Comparison of ENCODE assay signal across 33 cellular contexts in the genomic region with DNA sequence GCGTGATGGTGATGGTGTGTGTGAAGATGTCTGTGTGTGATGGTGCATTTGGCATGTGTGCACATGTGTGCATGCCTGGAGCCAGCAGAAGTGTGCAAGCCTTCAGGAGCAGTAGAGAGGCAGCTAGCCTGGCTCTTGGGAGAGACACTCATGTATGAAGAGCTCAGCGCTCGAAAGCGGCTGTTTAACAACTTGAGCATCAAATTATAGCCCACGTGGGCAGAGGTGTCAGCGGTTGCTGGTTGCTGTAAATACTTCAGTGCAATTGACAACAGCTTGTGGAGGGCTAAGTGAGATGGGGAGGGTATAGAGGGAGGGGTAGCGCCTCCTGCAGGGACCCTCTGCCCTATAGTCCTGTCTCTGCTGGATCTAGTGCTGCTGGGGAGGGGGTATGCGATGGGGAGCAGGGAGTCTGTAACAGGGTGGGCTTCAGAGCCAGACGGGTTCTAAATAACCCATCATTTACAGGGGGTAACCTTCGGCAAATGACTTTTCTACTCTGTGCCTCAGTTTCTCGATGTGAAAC. TPM values are rescaled to one million over a fixed set of nuclear protein-coding genes. Genes with fewer than 3 reads are reported as not detected.
DNase-seq lines count a peak whose midpoint lies in the region; ATAC-seq and TF ChIP-seq lines count a peak whose summit lies in the region.
"Had no signal": no experiment of that assay in that cellular context is flagged by ENCODE, and none has a peak within 500 bp of the region (broad histone marks: within the 10 kb centered on the region; RNA-seq: fewer than 3 reads in every experiment).

No MANE protein-coding gene starts in this region.

- DNase-seq in DMS53 (lab: John Stamatoyannopoulos, UW), result peak; percentile 37
- no peak for DNase-seq in DMS53 treated with DMSO at 0.1 percent for 48 hours (lab: John Stamatoyannopoulos, UW; ENCODE audit: unreplicated experiment)
- DNase-seq in NCI-H2029 (lab: John Stamatoyannopoulos, UW), result peak; percentile 78
- DNase-seq in NCI-H510A (lab: John Stamatoyannopoulos, UW), result peak; percentile 68
- no peak for DNase-seq in activated CD8-positive, alpha-beta memory T cell treated with anti-CD3 and anti-CD28 coated beads, Interleukin-2, amount 10 ng/mL, durations not matched to agents 7 days and 5 days
- no peak for DNase-seq in natural killer cell
- DNase-seq: activated CD4-positive, alpha-beta memory T cell treated with anti-CD3 and anti-CD28 coated beads for 36 hours; activated CD4-positive, CD25-positive, alpha-beta regulatory T cell treated with anti-CD3 and anti-CD28 coated beads, Interleukin-2, amount 50 U/mL, for 72 hours; activated CD8-positive, alpha-beta memory T cell treated with anti-CD3 and anti-CD28 coated beads, Interleukin-2, amount 50 U/mL, for 4 hours; activated naive CD4-positive, alpha-beta T cell treated with Interleukin-2 at 50 U/mL for 16 hours; C1 segment of cervical spinal cord; DND-41; endodermal cell; GF-D8; kidney; PC-9; right cardiac atrium; Right ventricle myocardium superior; stimulated activated CD4-positive, alpha-beta T cell treated with anti-CD3 and anti-CD28 coated beads, Interleukin-1b, Interleukin-23, amount 100 ng/mL, for 48 hours; stimulated activated naive CD4-positive, alpha-beta T cell treated with Interleukin-2 at 50 U/mL for 16 hours; T-helper 2 cell; upper lobe of right lung had no signal

- no peak for TF ChIP-seq CTCF in natural killer cell (IDR thresholded peaks at IDR 0.05)

- H3K27me3 Mint-ChIP-seq in activated CD8-positive, alpha-beta memory T cell treated with anti-CD3 and anti-CD28 coated beads, Interleukin-2, amount 10 ng/mL, durations not matched to agents 7 days and 5 days, result peaks cover 49% of the 10 kb centered on the region
- peaks cover 46 to 59% of the 10 kb centered on the region in 2 donors for H3K27me3 Mint-ChIP-seq in natural killer cell (ENCODE audit: low read depth in 2 of 2)

- peaks cover 33% of the 10 kb centered on the region for H3K27me3 ChIP-seq in iPS-15b (ENCODE audit: control insufficient read depth, insufficient read depth, low read length)

- H3K9ac ChIP-seq in iPS-15b (ENCODE audit: low read depth, low read length), result no peak overlapping the region

- H3K36me3 Mint-ChIP-seq in activated CD8-positive, alpha-beta memory T cell treated with anti-CD3 and anti-CD28 coated beads, Interleukin-2, amount 10 ng/mL, durations not matched to agents 7 days and 5 days, result no peaks in the 10 kb centered on the region
- H3K36me3 Mint-ChIP-seq in natural killer cell, result no peaks in the 10 kb centered on the region
- H3K36me3 Mint-ChIP-seq: activated CD4-positive, alpha-beta memory T cell treated with anti-CD3 and anti-CD28 coated beads for 36 hours; mesothelial cell of epicardium had no signal

- H3K9me3 Mint-ChIP-seq in activated CD8-positive, alpha-beta memory T cell treated with anti-CD3 and anti-CD28 coated beads, Interleukin-2, amount 10 ng/mL, durations not matched to agents 7 days and 5 days (ENCODE audit: low read depth), result no peaks in the 10 kb centered on the region
- no peaks in the 10 kb centered on the region for H3K9me3 Mint-ChIP-seq in natural killer cell
- H3K9me3 Mint-ChIP-seq: activated CD4-positive, alpha-beta memory T cell treated with anti-CD3 and anti-CD28 coated beads for 36 hours; activated T-helper 1 cell treated with anti-CD3 and anti-CD28 coated beads, Interleukin-12 subunit alpha, Interleukin-12 subunit beta, Interleukin-2, Interleukin-4 antibody, amounts not matched to agents 30 ng/mL and 10 ng/mL and 1 ng/mL, durations not matched to agents 14 hours and 24 hours and 36 hours; central memory CD8-positive, alpha-beta T cell; endodermal cell; mesothelial cell of epicardium had no signal

- ATAC-seq in activated CD8-positive, alpha-beta memory T cell treated with anti-CD3 and anti-CD28 coated beads, Interleukin-2, amount 10 ng/mL, durations not matched to agents 7 days and 5 days, result no peak
- no peak for ATAC-seq in HG02571 (IDR thresholded peaks at IDR 0.05; ENCODE audit: unreplicated experiment)
- ATAC-seq in natural killer cell, result no peak
- ATAC-seq: right cardiac atrium, SK-N-SH treated with all-trans-retinoic acid at 6 μM for 48 hours, upper lobe of right lung had no signal

- H3K4me1 ChIP-seq in iPS-15b (ENCODE audit: control insufficient read depth, insufficient read depth, low read length), result peaks cover 21% of the 10 kb centered on the region
- H3K4me1 ChIP-seq: suprapubic skin, upper lobe of right lung had no signal

- no peaks in the 10 kb centered on the region for H3K36me3 ChIP-seq in iPS-15b (ENCODE audit: control insufficient read depth, insufficient read depth, low read length)
- H3K36me3 ChIP-seq: neutrophil, suprapubic skin, upper lobe of right lung had no signal

- no peak overlapping the region for H3K4me3 Mint-ChIP-seq in activated CD8-positive, alpha-beta memory T cell treated with anti-CD3 and anti-CD28 coated beads, Interleukin-2, amount 10 ng/mL, durations not matched to agents 7 days and 5 days
- H3K4me3 Mint-ChIP-seq in natural killer cell, result no peak overlapping the region
- H3K4me3 Mint-ChIP-seq: activated CD4-positive, alpha-beta memory T cell treated with anti-CD3 and anti-CD28 coated beads for 36 hours; activated T-helper 1 cell treated with anti-CD3 and anti-CD28 coated beads, Interleukin-12 subunit alpha, Interleukin-12 subunit beta, Interleukin-2, Interleukin-4 antibody, amounts not matched to agents 30 ng/mL and 10 ng/mL and 1 ng/mL, durations not matched to agents 14 hours and 24 hours and 36 hours; central memory CD8-positive, alpha-beta T cell; endodermal cell; mesothelial cell of epicardium had no signal

- CTCF ChIA-PET in activated CD8-positive, alpha-beta memory T cell treated with anti-CD3 and anti-CD28 coated beads, Interleukin-2, amount 10 ng/mL, durations not matched to agents 7 days and 5 days (lab: Charles Lee), result interaction anchor here (1.1 kb wide), 1 partner anchor 251 kb away, joined by 3 read pairs; no protein-coding TSS in a partner anchor

- H3K4me1 Mint-ChIP-seq in activated CD8-positive, alpha-beta memory T cell treated with anti-CD3 and anti-CD28 coated beads, Interleukin-2, amount 10 ng/mL, durations not matched to agents 7 days and 5 days, result no peaks in the 10 kb centered on the region
- no peaks in the 10 kb centered on the region for H3K4me1 Mint-ChIP-seq in natural killer cell
- H3K4me1 Mint-ChIP-seq: central memory CD8-positive, alpha-beta T cell; mesothelial cell of epicardium had no signal

- H3K4me3 ChIP-seq in iPS-15b (ENCODE audit: low read depth, low read length), result peak overlapping the region; percentile 5
- H3K4me3 ChIP-seq: PC-9, smooth muscle cell, suprapubic skin, upper lobe of right lung had no signal

- intact Hi-C loops in natural killer cell (cut with micrococcal nuclease), result no loop called here

- no peak overlapping the region for H3K27ac Mint-ChIP-seq in activated CD8-positive, alpha-beta memory T cell treated with anti-CD3 and anti-CD28 coated beads, Interleukin-2, amount 10 ng/mL, durations not matched to agents 7 days and 5 days
- no peak overlapping the region for H3K27ac Mint-ChIP-seq in natural killer cell
- H3K27ac Mint-ChIP-seq: activated CD4-positive, alpha-beta memory T cell treated with anti-CD3 and anti-CD28 coated beads for 36 hours; activated T-helper 1 cell treated with anti-CD3 and anti-CD28 coated beads, Interleukin-12 subunit alpha, Interleukin-12 subunit beta, Interleukin-2, Interleukin-4 antibody, amounts not matched to agents 30 ng/mL and 10 ng/mL and 1 ng/mL, durations not matched to agents 14 hours and 24 hours and 36 hours; endodermal cell; mesothelial cell of epicardium had no signal

- H3K9me3 ChIP-seq in iPS-15b (ENCODE audit: control insufficient read depth, insufficient read depth, low read length), result no peaks in the 10 kb centered on the region
- H3K9me3 ChIP-seq: neutrophil, suprapubic skin, upper lobe of right lung had no signal

RNA-seq across cellular contexts. Expression of a gene that starts 21.5 kb away (rescaled TPM):
- total RNA-seq in activated CD8-positive, alpha-beta memory T cell treated with anti-CD3 and anti-CD28 coated beads, Interleukin-2, amount 10 ng/mL, durations not matched to agents 7 days and 5 days, result under 1 TPM; 0.23 to 0.53 TPM
- total RNA-seq in natural killer cell, result 1 to 10 TPM in 2 of 3 donors, under 1 TPM in 1; 0.49 to 1.4 (median 1.1) TPM
- total RNA-seq: Right ventricle myocardium superior, smooth muscle cell had no signal

RNA-seq across cellular contexts. Expression of a gene that starts 43.2 kb away (rescaled TPM):
- total RNA-seq in activated CD8-positive, alpha-beta memory T cell treated with anti-CD3 and anti-CD28 coated beads, Interleukin-2, amount 10 ng/mL, durations not matched to agents 7 days and 5 days, result not detected
- total RNA-seq in natural killer cell, result not detected
- total RNA-seq: activated CD4-positive, alpha-beta memory T cell treated with anti-CD3 and anti-CD28 coated beads for 36 hours; activated T-helper 1 cell treated with anti-CD3 and anti-CD28 coated beads, Interleukin-12 subunit alpha, Interleukin-12 subunit beta, Interleukin-2, Interleukin-4 antibody, amounts not matched to agents 30 ng/mL and 10 ng/mL and 1 ng/mL, durations not matched to agents 14 hours and 24 hours and 36 hours; endodermal cell; HT1080; kidney; liver; mesothelial cell of epicardium; right cardiac atrium; Right ventricle myocardium superior; smooth muscle cell; suprapubic skin; upper lobe of right lung had no signal

Comparison
In these comparisons a context has a peak if more than half of its experiments do, and no peak if none do; other contexts are left out.
1. DNase-seq: peak in DMS53 (single experiment), NCI-H2029 (single experiment) and NCI-H510A (single experiment); none in DMS53 treated with DMSO at 0.1 percent for 48 hours (single experiment), activated CD8-positive, alpha-beta memory T cell treated with anti-CD3 and anti-CD28 coated beads, Interleukin-2, amount 10 ng/mL, durations not matched to agents 7 days and 5 days (single experiment) and natural killer cell (single experiment).